ENCODE assay signal across 8 cellular contexts in the genomic region with DNA sequence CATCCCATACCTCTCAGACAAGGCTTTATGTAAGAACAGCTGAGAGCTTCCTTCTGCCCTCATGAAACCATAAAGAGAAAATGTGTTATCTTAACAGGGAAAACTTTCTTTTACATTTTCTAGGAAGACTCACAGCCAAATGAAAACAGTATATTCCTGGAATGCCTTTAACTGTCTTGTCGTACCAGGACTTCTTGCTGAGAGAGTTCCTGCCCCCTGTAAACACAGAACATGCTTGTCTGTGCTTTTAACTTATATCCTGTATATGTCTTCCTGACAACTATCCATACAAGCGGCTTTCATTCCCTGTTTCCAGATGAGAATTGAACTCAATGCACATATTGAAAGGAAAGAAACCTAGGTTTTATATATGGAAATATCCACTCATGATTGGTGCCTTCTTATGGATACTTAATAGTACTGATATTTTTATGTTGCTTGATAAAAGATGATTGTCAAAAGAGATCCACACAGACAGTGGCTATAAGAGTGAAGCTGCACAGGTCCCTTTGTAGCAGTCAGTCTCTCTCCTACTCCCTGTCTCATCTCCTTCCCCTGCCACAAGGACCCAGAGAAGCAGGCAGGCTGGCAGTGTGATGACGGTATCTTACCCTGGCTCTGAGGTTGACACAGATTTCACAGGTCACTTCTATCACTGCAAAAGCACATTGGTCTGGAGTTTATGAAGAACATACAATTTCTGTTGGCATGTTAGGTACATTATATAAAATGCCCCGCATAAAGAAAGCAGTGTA.
DNase-seq lines count a peak whose midpoint lies in the region; ATAC-seq and TF ChIP-seq lines count a peak whose summit lies in the region.

No MANE protein-coding gene starts in this region.

- no peak overlapping the region for H2BK120ac ChIP-seq in neuronal stem cell (ENCODE audit: low read depth, low read length)

- no CpG with 5 or more reads among the region's 4 CpGs for WGBS in neuronal stem cell (ENCODE audit: extremely low coverage in 2 of 2, insufficient read length in 2 of 2, insufficient replicate concordance in 1 of 2), 2 donors

- no peaks in the 10 kb centered on the region for H3K79me2 ChIP-seq in Loucy (ENCODE audit: insufficient read depth, low read length)

- no peaks in the 10 kb centered on the region for H3K79me1 ChIP-seq in neuronal stem cell (ENCODE audit: low read depth, low read length)

- DNase-seq in DMS53 treated with DMSO at 0.1 percent for 48 hours (lab: John Stamatoyannopoulos, UW; ENCODE audit: unreplicated experiment) (peak; percentile 43), glomerular visceral epithelial cell (ENCODE audit: extremely low spot score) (peak; percentile 28), globus pallidus (ENCODE audit: low spot score) (no peak), neuronal stem cell (ENCODE audit: low spot score) (no peak)
- peak; percentile 46 for DNase-seq in activated CD8-positive, alpha-beta memory T cell treated with anti-CD3 and anti-CD28 coated beads, Interleukin-2, amount 50 U/mL, for 4 hours
- DNase-seq in stimulated activated naive CD4-positive, alpha-beta T cell treated with Interleukin-2 at 50 U/mL for 16 hours (lab: John Stamatoyannopoulos, UW), result peak; percentile 18

- H2BK5ac ChIP-seq in neuronal stem cell (ENCODE audit: low read length), result no peak overlapping the region

- no peak overlapping the region for H2AK5ac ChIP-seq in neuronal stem cell (ENCODE audit: low read depth, low read length)

- H3K27me3 ChIP-seq in Loucy (ENCODE audit: insufficient read depth, low read length, poor library complexity, severe bottlenecking) (no peaks in the 10 kb centered on the region), neuronal stem cell (ENCODE audit: control insufficient read depth in 3 of 3, insufficient read depth in 3 of 3, low read depth in 1 of 3, low read length in 3 of 3) (no peaks in the 10 kb centered on the region)

- H3K36me3 ChIP-seq in Loucy (ENCODE audit: insufficient read depth, low read length) (no peaks in the 10 kb centered on the region), neuronal stem cell (replicated peaks in 1 of 2; ENCODE audit: control insufficient read depth in 2 of 2, insufficient read depth in 2 of 2, low read length in 2 of 2) (no peaks in the 10 kb centered on the region)

- H3K18ac ChIP-seq in neuronal stem cell (ENCODE audit: low read length), result no peak overlapping the region

- no peak overlapping the region for H4K91ac ChIP-seq in neuronal stem cell (ENCODE audit: low read depth, low read length, poor library complexity)

- no peak overlapping the region for H3K4ac ChIP-seq in neuronal stem cell (ENCODE audit: low read length)

- H2AFZ ChIP-seq in Loucy (ENCODE audit: low read length) (peak overlapping the region; percentile 62; the same call in 1 of the 2 replicates), neuronal stem cell (ENCODE audit: low read length) (no peak overlapping the region)

- H2BK15ac ChIP-seq in neuronal stem cell (ENCODE audit: low read length), result no peak overlapping the region

- H3K4me1 ChIP-seq in Loucy (ENCODE audit: insufficient read depth, low read length, poor library complexity, severe bottlenecking), result peaks cover 56% of the 10 kb centered on the region
- H3K4me1 ChIP-seq in neuronal stem cell (ENCODE audit: control insufficient read depth in 2 of 2, insufficient read depth in 1 of 2, low read depth in 1 of 2, low read length in 2 of 2), result no peaks in the 10 kb centered on the region

- H3K4me2 ChIP-seq in Loucy (ENCODE audit: low read depth, low read length, poor library complexity, severe bottlenecking) (peak overlapping the region; percentile 87), neuronal stem cell (ENCODE audit: insufficient read depth, low read length, poor library complexity, severe bottlenecking) (no peak overlapping the region)

- H3K9ac ChIP-seq in Loucy (ENCODE audit: low read depth, low read length, poor library complexity, severe bottlenecking) (peak overlapping the region; percentile 81), neuronal stem cell (ENCODE audit: low read depth, low read length, poor library complexity) (no peak overlapping the region)

- H3K9me3 ChIP-seq in Loucy (ENCODE audit: insufficient read depth, low read depth, low read length) (no peaks in the 10 kb centered on the region), neuronal stem cell (replicated peaks in 1 of 2; ENCODE audit: control insufficient read depth in 2 of 2, insufficient read depth in 1 of 2, low read depth in 1 of 2, low read length in 2 of 2) (no peaks in the 10 kb centered on the region)

- no peak overlapping the region for H3K27ac ChIP-seq in neuronal stem cell (replicated peaks; ENCODE audit: low read length)

- H3K14ac ChIP-seq in neuronal stem cell (ENCODE audit: low read length), result no peak overlapping the region

- no peaks in the 10 kb centered on the region for H3K9me2 ChIP-seq in Loucy (replicated peaks; ENCODE audit: low read depth, low read length)

- no peak overlapping the region for H3K23ac ChIP-seq in neuronal stem cell (ENCODE audit: low read depth, low read length, poor library complexity)

- peak; percentile 61 for ATAC-seq in GM21717 (IDR thresholded peaks at IDR 0.05; ENCODE audit: unreplicated experiment)

- no peaks in the 10 kb centered on the region for H4K20me1 ChIP-seq in Loucy (ENCODE audit: insufficient read depth, low read length, poor library complexity, severe bottlenecking)

- H3K4me3 ChIP-seq in Loucy (ENCODE audit: low read length, poor library complexity, severe bottlenecking) (peak overlapping the region; percentile 70), neuronal stem cell (ENCODE audit: low read length in 2 of 2) (no peak overlapping the region)

- no peak for TF ChIP-seq CTCF in Loucy (conservative IDR thresholded peaks at IDR 0.05; ENCODE audit: low read length)

- H4K8ac ChIP-seq in neuronal stem cell (ENCODE audit: low read depth, low read length), result no peak overlapping the region

- H2BK12ac ChIP-seq in neuronal stem cell (ENCODE audit: low read length), result no peak overlapping the region

- H3F3A ChIP-seq in Loucy (ENCODE audit: low read depth), result peaks cover 7% of the 10 kb centered on the region; the same call in 1 of the 2 replicates

Comparison
In these comparisons a context has a peak if more than half of its experiments do, and no peak if none do; other contexts are left out.
1. DNase-seq: peak in DMS53 treated with DMSO at 0.1 percent for 48 hours (single experiment), activated CD8-positive, alpha-beta memory T cell treated with anti-CD3 and anti-CD28 coated beads, Interleukin-2, amount 50 U/mL, for 4 hours (single experiment), glomerular visceral epithelial cell (single experiment) and stimulated activated naive CD4-positive, alpha-beta T cell treated with Interleukin-2 at 50 U/mL for 16 hours (single experiment); none in globus pallidus (single experiment) and neuronal stem cell (single experiment).